11 cellular contexts compared by ENCODE assay signal in genomic region chr13:48446454-48446853, GRCh38. TPM values are rescaled to one million over a fixed set of nuclear protein-coding genes. Genes with fewer than 3 reads are reported as not detected.
DNase-seq lines count a peak whose midpoint lies in the region; ATAC-seq and TF ChIP-seq lines count a peak whose summit lies in the region.
"Had no signal": no experiment of that assay in that cellular context is flagged by ENCODE, and none has a peak within 500 bp of the region (broad histone marks: within the 10 kb centered on the region; RNA-seq: fewer than 3 reads in every experiment).

No MANE protein-coding gene starts in this region.

- H3K27ac Mint-ChIP-seq in chondrocyte (ENCODE audit: unreplicated experiment), result no peak overlapping the region
- H3K27ac Mint-ChIP-seq: dendritic cell treated with granulocyte-macrophage colony-stimulating factor and Interleukin-4, amounts not matched to agents 40 ng/mL and 50 ng/mL, for 4 days; neural progenitor cell had no signal

- H3K4me1 ChIP-seq in heart left ventricle, result peaks cover 0 to 67% (median 1%) of the 10 kb centered on the region in 12 donors
- peaks cover 8 to 19% of the 10 kb centered on the region in 2 donors for H3K4me1 ChIP-seq in thyroid gland
- H3K4me1 ChIP-seq in spleen, result peaks cover 0 to 54% (median 25%) of the 10 kb centered on the region in 6 donors
- H3K4me1 ChIP-seq: neural progenitor cell had no signal

- TF ChIP-seq POLR2A in heart left ventricle (IDR thresholded peaks at IDR 0.05), result no peak
- TF ChIP-seq POLR2A in thyroid gland (IDR thresholded peaks at IDR 0.05), result no peak
- no peak for TF ChIP-seq POLR2A in spleen (IDR thresholded peaks at IDR 0.05)

- POLR2A ChIA-PET in RWPE1 (lab: Yijun Ruan, JAX; ENCODE audit: low non-redundant PET), result no interaction called here

- CTCF ChIA-PET in RWPE1 (lab: Yijun Ruan, JAX), result no interaction called here

- peaks cover 11% of the 10 kb centered on the region for H3K36me3 Mint-ChIP-seq in chondrocyte (ENCODE audit: low read depth)
- H3K36me3 Mint-ChIP-seq: neural progenitor cell had no signal

- intact Hi-C loops in heart left ventricle (cut with DNase I) (no loop called here), Right ventricle myocardium inferior (cut with DNase I) (no loop called here), thyroid gland (cut with DNase I) (no loop called here), spleen (cut with DNase I; ENCODE audit: low total_unique reads) (no loop called here)

- H3K9me3 Mint-ChIP-seq in chondrocyte (ENCODE audit: low read depth), result peaks cover 12% of the 10 kb centered on the region

- 96 to 100% (median 98%) methylated on average over 1 of the region's 1 CpG for WGBS in heart left ventricle, 4 donors
- 93 to 97% methylated on average over 1 of the region's 1 CpG for WGBS in thyroid gland, 2 donors
- 95 to 100% (median 97%) methylated on average over 1 of the region's 1 CpG for WGBS in spleen, 5 donors

- ATAC-seq in heart left ventricle (peak in 3 of 4 donors; percentile 66 to 73 (median 67)), Right ventricle myocardium inferior (no peak), HG03196 (IDR thresholded peaks at IDR 0.05; ENCODE audit: unreplicated experiment) (no peak)

- H3K4me3 ChIP-seq in heart left ventricle (no peak overlapping the region), fibroblast of mammary gland (ENCODE audit: control insufficient read depth, low read depth, low read length) (no peak overlapping the region), thyroid gland (replicated peaks in 1 of 3) (no peak overlapping the region), spleen (no peak overlapping the region)
- H3K4me3 ChIP-seq: neural progenitor cell had no signal

- TF ChIP-seq CTCF in heart left ventricle (IDR thresholded peaks at IDR 0.05) (no peak), RWPE1 (conservative IDR thresholded peaks at IDR 0.05; ENCODE audit: low read depth) (no peak), fibroblast of mammary gland (conservative IDR thresholded peaks at IDR 0.05; ENCODE audit: control insufficient read depth, insufficient read depth, low read depth, low read length) (no peak), thyroid gland (IDR thresholded peaks at IDR 0.05) (no peak), chondrocyte (IDR thresholded peaks at IDR 0.05) (no peak), spleen (IDR thresholded peaks at IDR 0.05 in 8 of 11, conservative IDR thresholded peaks at IDR 0.05 in 3 of 11) (no peak)

- peaks cover 19% of the 10 kb centered on the region for H3K4me1 Mint-ChIP-seq in chondrocyte (ENCODE audit: low read depth)
- H3K4me1 Mint-ChIP-seq: neural progenitor cell had no signal

- peak overlapping the region in 4 of 12 donors; percentile 4 to 84 (median 37) for H3K27ac ChIP-seq in heart left ventricle
- H3K27ac ChIP-seq in RWPE1, result no peak overlapping the region
- peak overlapping the region in 2 of 3 donors; percentile 4 to 28 for H3K27ac ChIP-seq in thyroid gland
- peak overlapping the region in 4 of 8 donors; percentile 7 to 76 (median 26) for H3K27ac ChIP-seq in spleen
- H3K27ac ChIP-seq: neural progenitor cell had no signal

- H3K36me3 ChIP-seq in heart left ventricle, result peaks cover 0 to 4% (median 0%) of the 10 kb centered on the region in 9 donors
- no peaks in the 10 kb centered on the region for H3K36me3 ChIP-seq in thyroid gland
- H3K36me3 ChIP-seq in spleen, result peaks cover 0 to 23% (median 0%) of the 10 kb centered on the region in 6 donors
- H3K36me3 ChIP-seq: neural progenitor cell had no signal

- no peaks in the 10 kb centered on the region for H3K27me3 Mint-ChIP-seq in chondrocyte (ENCODE audit: low read depth)
- H3K27me3 Mint-ChIP-seq: dendritic cell treated with granulocyte-macrophage colony-stimulating factor and Interleukin-4, amounts not matched to agents 40 ng/mL and 50 ng/mL, for 4 days had no signal

- DNase-seq in heart left ventricle (no peak), Right ventricle myocardium inferior (ENCODE audit: missing footprints) (no peak), RWPE1 (ENCODE audit: low spot score) (peak; percentile 29), fibroblast of mammary gland (ENCODE audit: low read depth) (peak; percentile 83), thyroid gland (no peak), chondrocyte (ENCODE audit: low spot score) (no peak), spleen (no peak)
- DNase-seq: stimulated activated CD4-positive, alpha-beta T cell treated with anti-CD3 and anti-CD28 coated beads, Interleukin-4, amount 100 ng/mL, for 1 hour had no signal

- H3K9me3 ChIP-seq in heart left ventricle, result peaks cover 0 to 18% (median 8%) of the 10 kb centered on the region in 12 donors
- H3K9me3 ChIP-seq in thyroid gland, result no peaks in the 10 kb centered on the region
- peaks cover 0 to 18% (median 16%) of the 10 kb centered on the region in 8 donors for H3K9me3 ChIP-seq in spleen

- no peaks in the 10 kb centered on the region for H3K27me3 ChIP-seq in heart left ventricle
- no peaks in the 10 kb centered on the region for H3K27me3 ChIP-seq in thyroid gland
- no peaks in the 10 kb centered on the region for H3K27me3 ChIP-seq in spleen (replicated peaks in 1 of 7)
- H3K27me3 ChIP-seq: neural progenitor cell had no signal

- no peak overlapping the region for H3K4me3 Mint-ChIP-seq in chondrocyte (ENCODE audit: unreplicated experiment)
- H3K4me3 Mint-ChIP-seq: dendritic cell treated with granulocyte-macrophage colony-stimulating factor and Interleukin-4, amounts not matched to agents 40 ng/mL and 50 ng/mL, for 4 days; neural progenitor cell had no signal

RNA-seq across cellular contexts. Expression of gene LPAR6, which starts 33.5 kb away (rescaled TPM):
- total RNA-seq in heart left ventricle (10 to 100 TPM in 8 of 9 donors, 1 to 10 TPM in 1; 6.7 to 47.9 (median 16.6) TPM), Right ventricle myocardium inferior (14.8 TPM), thyroid gland (10 to 100 TPM; 16.8 to 42.5 (median 23.4) TPM), chondrocyte (3.9 to 5.4 TPM (median 4.1 TPM) in 3 replicates), spleen (10 to 100 TPM; 26.5 to 44.2 (median 32.9) TPM)
- polyA plus RNA-seq in heart left ventricle (10 to 100 TPM in 1 of 2 donors, 1 to 10 TPM in 1; 9.8 to 17.0 TPM), spleen (10 to 100 TPM; 29.4 to 39.6 (median 33.1) TPM)

Comparison
In these comparisons a context has a peak if more than half of its experiments do, and no peak if none do; other contexts are left out.
1. ATAC-seq: peak in heart left ventricle (3 of 4); none in Right ventricle myocardium inferior (single experiment) and HG03196 (single experiment).
2. DNase-seq: peak in RWPE1 (single experiment) and fibroblast of mammary gland (single experiment); none in heart left ventricle (0 of 5), Right ventricle myocardium inferior (single experiment), thyroid gland (0 of 2), chondrocyte (single experiment) and spleen (single experiment).